ENCODE assay signal across 8 cellular contexts in the genomic region with DNA sequence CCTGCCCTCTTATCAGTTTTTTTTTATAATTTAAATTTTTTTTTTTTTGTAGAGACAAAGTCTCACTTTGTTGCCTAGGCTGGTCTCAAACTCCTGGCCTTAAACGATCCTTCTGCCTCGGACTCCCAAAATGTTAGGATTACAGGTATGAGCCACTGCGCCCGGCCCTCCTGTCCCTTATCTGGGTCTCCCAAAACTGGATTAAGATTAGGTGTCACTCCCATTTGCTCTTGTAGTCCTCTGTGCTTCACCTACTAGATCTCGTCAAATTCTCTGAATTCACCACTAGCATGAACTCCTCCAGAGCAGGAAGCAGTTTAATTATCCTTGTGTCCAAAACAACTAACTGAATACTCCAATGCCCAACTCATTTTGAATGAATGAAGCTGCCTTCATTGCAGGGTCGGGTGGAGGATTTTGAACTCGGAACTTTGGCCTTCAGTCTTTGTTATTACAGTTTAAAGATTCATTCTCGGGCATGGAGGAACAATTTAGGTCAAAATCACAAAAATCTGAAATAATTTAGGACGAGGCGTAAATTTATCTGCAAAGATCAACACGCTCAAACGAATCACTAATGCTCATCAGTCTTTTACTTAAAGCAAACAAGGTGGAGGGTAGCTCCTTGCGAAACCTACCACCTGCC. TPM values are rescaled to one million over a fixed set of nuclear protein-coding genes. Genes with fewer than 3 reads are reported as not detected.
A peak's percentile ranks its signal among the peaks of the same experiment; 100 is the strongest.
DNase-seq lines count a peak whose midpoint lies in the region; ATAC-seq, FAIRE-seq and TF ChIP-seq lines count a peak whose summit lies in the region.

No MANE protein-coding gene starts in this region.

- H3K27me3 ChIP-seq in BJ (ENCODE audit: control insufficient read depth, insufficient read depth, low read length) (no peaks in the 10 kb centered on the region), KMS-11 (ENCODE audit: insufficient read depth, low read depth) (no peaks in the 10 kb centered on the region)

- CTCF ChIA-PET in BJ (lab: Yijun Ruan, JAX): interaction anchor here (0.6 to 3.2 kb wide), 2 partner anchors 123 to 1690 kb away, joined by 3 to 12 read pairs; no protein-coding TSS in a partner anchor

- H3K4me1 Mint-ChIP-seq in naive thymus-derived CD8-positive, alpha-beta T cell: peaks cover 23 to 47% (median 43%) of the 10 kb centered on the region in 4 donors

- peak overlapping the region; percentile 97 for H3K9ac ChIP-seq in KMS-11

- no peaks in the 10 kb centered on the region; the same call in 1 of the 2 replicates for H4K20me1 ChIP-seq in KMS-11 (ENCODE audit: insufficient read depth)

- H2AFZ ChIP-seq in KMS-11 (ENCODE audit: low read depth): peak overlapping the region; percentile 58; the same call in 1 of the 2 replicates

- no peaks in the 10 kb centered on the region for H3K9me3 Mint-ChIP-seq in naive thymus-derived CD8-positive, alpha-beta T cell

- POLR2A ChIA-PET in BJ (lab: Charles Lee): no interaction called here
- POLR2A ChIA-PET in naive thymus-derived CD8-positive, alpha-beta T cell (lab: Charles Lee): interaction anchor here (0.5 to 6.0 kb wide), 26 partner anchors 9 to 1584 kb away, joined by 3 to 99 read pairs (median 5); partner anchors contain the start of genes APOBR, CLN3, NFATC2IP and RABEP2

- H3K4me2 ChIP-seq in KMS-11: peak overlapping the region; percentile 70

- H3K27ac ChIP-seq in KMS-11: peak overlapping the region; percentile 96

- no peak for TF ChIP-seq CTCF in BJ (IDR thresholded peaks at IDR 0.05; ENCODE audit: insufficient read depth, low read depth, low read length)
- no peak for TF ChIP-seq CTCF in KMS-11 (conservative IDR thresholded peaks at IDR 0.05; ENCODE audit: low read depth, low read length)
- TF ChIP-seq CTCF in choroid plexus epithelial cell (conservative IDR thresholded peaks at IDR 0.05; ENCODE audit: low read depth, low read length): no peak

- no peak for DNase-seq in BJ (ENCODE audit: low read depth)
- no peak for DNase-seq in choroid plexus epithelial cell (ENCODE audit: low read depth)
- peak in 1 of 10 donors; percentile 31 for DNase-seq in naive thymus-derived CD8-positive, alpha-beta T cell
- no peak for DNase-seq in stimulated activated CD8-positive, alpha-beta memory T cell treated with anti-CD3 and anti-CD28 coated beads, Interleukin-4, amount 100 ng/mL, for 48 hours
- DNase-seq in frontal cortex (ENCODE audit: low spot score in 2 of 2): no peak
- DNase-seq in NCI-H524 (lab: John Stamatoyannopoulos, UW): no peak
- DNase-seq in ecto neural progenitor cell (ENCODE audit: low spot score): no peak

- ATAC-seq in naive thymus-derived CD8-positive, alpha-beta T cell: no peak

- peak overlapping the region; percentile 66 to 97 (median 94) for H3K27ac Mint-ChIP-seq in naive thymus-derived CD8-positive, alpha-beta T cell

- peaks cover 0 to 4% (median 0%) of the 10 kb centered on the region in 5 donors for H3K27me3 Mint-ChIP-seq in naive thymus-derived CD8-positive, alpha-beta T cell

- H3K79me2 ChIP-seq in KMS-11 (ENCODE audit: insufficient read depth, low read depth): peaks cover 35% of the 10 kb centered on the region

- H3K4me1 ChIP-seq in KMS-11 (ENCODE audit: low read depth, poor library complexity, severe bottlenecking): peaks cover 41% of the 10 kb centered on the region

- H3K4me3 ChIP-seq in BJ (ENCODE audit: low read depth, low read length): peak overlapping the region; percentile 82
- H3K4me3 ChIP-seq in KMS-11 (IDR thresholded peaks at IDR 0.05; ENCODE audit: insufficient read depth, low read depth, low read length): no peak overlapping the region
- peak overlapping the region; percentile 88 for H3K4me3 ChIP-seq in choroid plexus epithelial cell (ENCODE audit: low read depth, low read length)

- no peak for FAIRE-seq in frontal cortex (lab: Jason Lieb, UNC)

- peaks cover 7% of the 10 kb centered on the region for H3K36me3 ChIP-seq in BJ (ENCODE audit: control insufficient read depth, insufficient read depth, low read length)
- peaks cover 4% of the 10 kb centered on the region; the same call in 1 of the 2 replicates for H3K36me3 ChIP-seq in KMS-11 (ENCODE audit: insufficient read depth)

- peaks cover 0 to 26% (median 6%) of the 10 kb centered on the region in 3 donors for H3K36me3 Mint-ChIP-seq in naive thymus-derived CD8-positive, alpha-beta T cell

- H3K4me3 Mint-ChIP-seq in naive thymus-derived CD8-positive, alpha-beta T cell: peak overlapping the region; percentile 76 to 96 (median 86)

RNA-seq across cellular contexts. Expression of gene ATXN2L, which starts 0.8 kb away (rescaled TPM):
- 17.8 and 19.9 TPM in 2 replicates for polyA plus RNA-seq in BJ (2011; rRNA removed)
- 22.4 and 39.7 TPM in 2 replicates for polyA minus RNA-seq in BJ (2011; rRNA and poly(A)+ RNA removed)
- total RNA-seq in naive thymus-derived CD8-positive, alpha-beta T cell: 100 to 1,000 TPM; 310 to 339 TPM
- polyA plus RNA-seq in naive thymus-derived CD8-positive, alpha-beta T cell: 10 to 100 TPM; 14.2 to 28.4 (median 19.5) TPM
- total RNA-seq in frontal cortex: 18.3 TPM

RNA-seq across cellular contexts. Expression of gene TUFM, which starts 24.2 kb away (rescaled TPM):
- 77.2 and 118 TPM in 2 replicates for polyA plus RNA-seq in BJ (2011; rRNA removed)
- polyA minus RNA-seq in BJ (2011; rRNA and poly(A)+ RNA removed): 34.4 and 40.9 TPM in 2 replicates
- total RNA-seq in naive thymus-derived CD8-positive, alpha-beta T cell: 100 to 1,000 TPM; 117 to 120 TPM
- polyA plus RNA-seq in naive thymus-derived CD8-positive, alpha-beta T cell: 100 to 1,000 TPM; 141 to 155 (median 152) TPM
- 64.4 TPM for total RNA-seq in frontal cortex

RNA-seq across cellular contexts. Expression of gene SH2B1, which starts 41.6 kb away (rescaled TPM):
- 14.6 and 24.7 TPM in 2 replicates for polyA plus RNA-seq in BJ (2011; rRNA removed)
- polyA minus RNA-seq in BJ (2011; rRNA and poly(A)+ RNA removed): 21.4 and 21.8 TPM in 2 replicates
- total RNA-seq in naive thymus-derived CD8-positive, alpha-beta T cell: 100 to 1,000 TPM; 110 to 117 TPM
- polyA plus RNA-seq in naive thymus-derived CD8-positive, alpha-beta T cell: 1 to 10 TPM; 1.1 to 2.5 (median 2.2) TPM
- 10.6 TPM for total RNA-seq in frontal cortex

RNA-seq across cellular contexts. Expression of gene ATP2A1, which starts 56.3 kb away (rescaled TPM):
- polyA plus RNA-seq in BJ (2011; rRNA removed): 0.38 and 0.44 TPM in 2 replicates
- 0.10 and 0.62 TPM in 2 replicates for polyA minus RNA-seq in BJ (2011; rRNA and poly(A)+ RNA removed)
- total RNA-seq in naive thymus-derived CD8-positive, alpha-beta T cell: 1 to 10 TPM in 1 of 2 experiments, under 1 TPM in 1; 0.58 to 1.2 TPM
- not detected for polyA plus RNA-seq in naive thymus-derived CD8-positive, alpha-beta T cell
- not detected for total RNA-seq in frontal cortex

Comparison
In these comparisons a context has a peak if more than half of its experiments do, and no peak if none do; other contexts are left out.
1. RNA of gene ATXN2L, which starts 0.8 kb away (total RNA-seq): 310 to 339 TPM in naive thymus-derived CD8-positive, alpha-beta T cell; 18.3 TPM in frontal cortex (single experiment); every median in the first group is over 10 times any median in the second.